In genomic region chrX:131675596-131676194, GRCh38 we compare ENCODE assay signal across 8 cellular contexts.
DNase-seq lines count a peak whose midpoint lies in the region; ATAC-seq and TF ChIP-seq lines count a peak whose summit lies in the region.

No MANE protein-coding gene starts in this region.

- TF ChIP-seq CTCF in GM13977 (IDR thresholded peaks at IDR 0.05; ENCODE audit: extremely low read depth, insufficient read depth, missing control alignments) (peak; percentile 53), brain microvascular endothelial cell (IDR thresholded peaks at IDR 0.05; ENCODE audit: low read depth, low read length, missing control alignments) (peak; percentile 66)

- peaks cover 0 to 3% of the 10 kb centered on the region in 2 donors for H3K4me1 Mint-ChIP-seq in stimulated activated naive B cell treated with anti-CD40 and anti-IgM and Interleukin-4, amounts not matched to agents 10 μg/mL and 1 μg/mL and 100 μg/mL, for 72 hours

- H3K9me3 Mint-ChIP-seq in stimulated activated naive B cell treated with anti-CD40 and anti-IgM and Interleukin-4, amounts not matched to agents 10 μg/mL and 1 μg/mL and 100 μg/mL, for 72 hours = no peaks in the 10 kb centered on the region

- no peak overlapping the region for H3K27ac ChIP-seq in brain microvascular endothelial cell

- in situ Hi-C loops in GM13977 (cut with MboI; ENCODE audit: low pct_unique_long_range_greater_than_20kb, low sequenced_read_pairs, unreplicated experiment) (loop anchor here (25.0 kb wide), 1 partner anchor 688 kb away; no protein-coding TSS in a partner anchor), brain microvascular endothelial cell (cut with HindIII; ENCODE audit: low pct_ligation_motif_present, low sequenced_read_pairs) (no loop called here), G401 (cut with HindIII; ENCODE audit: low sequenced_read_pairs) (no loop called here)

- ATAC-seq in stimulated activated naive B cell treated with anti-CD40 and anti-IgM and Interleukin-4, amounts not matched to agents 10 μg/mL and 1 μg/mL and 100 μg/mL, for 72 hours (replicated peaks) = peak; percentile 59 to 79

- DNase-seq in A172 (ENCODE audit: low spot score) = peak; percentile 2
- peak; percentile 41 for DNase-seq in GM13977 (ENCODE audit: low spot score)
- peak; percentile 1 for DNase-seq in LHCN-M2 (ENCODE audit: low read depth)
- DNase-seq in brain microvascular endothelial cell = peak; percentile 16
- DNase-seq in stimulated activated naive B cell treated with anti-CD40 and anti-IgM and Interleukin-4, amounts not matched to agents 10 μg/mL and 1 μg/mL and 100 μg/mL, for 72 hours = no peak
- no peak for DNase-seq in hypothalamus (lab: John Stamatoyannopoulos, UW)
- no peak for DNase-seq in G401 (ENCODE audit: low spot score)
- no peak for DNase-seq in MV-4-11 (lab: John Stamatoyannopoulos, UW)

- no peak overlapping the region for H3K27ac Mint-ChIP-seq in stimulated activated naive B cell treated with anti-CD40 and anti-IgM and Interleukin-4, amounts not matched to agents 10 μg/mL and 1 μg/mL and 100 μg/mL, for 72 hours

- H3K27me3 Mint-ChIP-seq in stimulated activated naive B cell treated with anti-CD40 and anti-IgM and Interleukin-4, amounts not matched to agents 10 μg/mL and 1 μg/mL and 100 μg/mL, for 72 hours = peaks cover 0 to 13% of the 10 kb centered on the region in 2 donors

- no peak overlapping the region for H3K4me3 ChIP-seq in brain microvascular endothelial cell (ENCODE audit: low read depth, low read length)

- H3K36me3 Mint-ChIP-seq in stimulated activated naive B cell treated with anti-CD40 and anti-IgM and Interleukin-4, amounts not matched to agents 10 μg/mL and 1 μg/mL and 100 μg/mL, for 72 hours = no peaks in the 10 kb centered on the region

- H3K27me3 ChIP-seq in brain microvascular endothelial cell (replicated peaks) = no peaks in the 10 kb centered on the region

- H3K36me3 ChIP-seq in brain microvascular endothelial cell (replicated peaks) = no peaks in the 10 kb centered on the region

- H3K4me3 Mint-ChIP-seq in stimulated activated naive B cell treated with anti-CD40 and anti-IgM and Interleukin-4, amounts not matched to agents 10 μg/mL and 1 μg/mL and 100 μg/mL, for 72 hours = no peak overlapping the region

Comparison
In these comparisons a context has a peak if more than half of its experiments do, and no peak if none do; other contexts are left out.
1. DNase-seq: peak in A172 (single experiment), GM13977 (single experiment), LHCN-M2 (single experiment) and brain microvascular endothelial cell (single experiment); none in stimulated activated naive B cell treated with anti-CD40 and anti-IgM and Interleukin-4, amounts not matched to agents 10 μg/mL and 1 μg/mL and 100 μg/mL, for 72 hours (single experiment), hypothalamus (0 of 51), G401 (single experiment) and MV-4-11 (single experiment).